ENCODE assay signal across 19 cellular contexts in genomic region chr3:102466001-102466400, GRCh38. TPM values are rescaled to one million over a fixed set of nuclear protein-coding genes. Genes with fewer than 3 reads are reported as not detected.
DNase-seq lines count a peak whose midpoint lies in the region; ATAC-seq and TF ChIP-seq lines count a peak whose summit lies in the region.
"Had no signal": no experiment of that assay in that cellular context is flagged by ENCODE, and none has a peak within 500 bp of the region (broad histone marks: within the 10 kb centered on the region; RNA-seq: fewer than 3 reads in every experiment).

No MANE protein-coding gene starts in this region.

- H3K27ac Mint-ChIP-seq in WTC11 (no peak overlapping the region), nephron (no peak overlapping the region)
- no peak overlapping the region for H3K27ac Mint-ChIP-seq in stimulated activated naive B cell treated with anti-CD40 and anti-IgM and Interleukin-4, amounts not matched to agents 10 μg/mL and 1 μg/mL and 100 μg/mL, for 72 hours
- H3K27ac Mint-ChIP-seq: activated CD4-positive, alpha-beta memory T cell treated with anti-CD3 and anti-CD28 coated beads for 36 hours; activated T-helper 2 cell treated with anti-CD3 and anti-CD28 coated beads, Interferon-gamma antibody, Interleukin-2, Interleukin-4, amounts not matched to agents 10 μg/mL and 5 μg/mL and 100 μg/mL, durations not matched to agents 14 hours and 24 hours and 36 hours; CD4-positive, alpha-beta T cell had no signal

- CTCF ChIA-PET in WTC11 (lab: Charles Lee): interaction anchor here (1.1 to 1.7 kb wide), 3 partner anchors 64 to 237 kb away, joined by 3 to 8 read pairs (median 3); no protein-coding TSS in a partner anchor

- no peaks in the 10 kb centered on the region for H3K4me1 Mint-ChIP-seq in WTC11
- H3K4me1 Mint-ChIP-seq in nephron: no peaks in the 10 kb centered on the region
- H3K4me1 Mint-ChIP-seq in stimulated activated naive B cell treated with anti-CD40 and anti-IgM and Interleukin-4, amounts not matched to agents 10 μg/mL and 1 μg/mL and 100 μg/mL, for 72 hours: no peaks in the 10 kb centered on the region

- no peaks in the 10 kb centered on the region for H3K4me1 ChIP-seq in gastroesophageal sphincter
- H3K4me1 ChIP-seq: upper lobe of left lung had no signal

- H3K36me3 ChIP-seq in H7 (replicated peaks; ENCODE audit: control insufficient read depth, insufficient read depth, low read length) (no peaks in the 10 kb centered on the region), gastroesophageal sphincter (no peaks in the 10 kb centered on the region)
- H3K36me3 ChIP-seq: upper lobe of left lung had no signal

- H3K36me3 Mint-ChIP-seq in WTC11 (no peaks in the 10 kb centered on the region), nephron (ENCODE audit: low read depth) (no peaks in the 10 kb centered on the region)
- H3K36me3 Mint-ChIP-seq in stimulated activated naive B cell treated with anti-CD40 and anti-IgM and Interleukin-4, amounts not matched to agents 10 μg/mL and 1 μg/mL and 100 μg/mL, for 72 hours: no peaks in the 10 kb centered on the region
- H3K36me3 Mint-ChIP-seq: activated CD4-positive, alpha-beta memory T cell treated with anti-CD3 and anti-CD28 coated beads for 36 hours had no signal

- H3K27me3 Mint-ChIP-seq in WTC11 (ENCODE audit: low read depth): no peaks in the 10 kb centered on the region
- H3K27me3 Mint-ChIP-seq in nephron (ENCODE audit: low read depth): no peaks in the 10 kb centered on the region
- H3K27me3 Mint-ChIP-seq in stimulated activated naive B cell treated with anti-CD40 and anti-IgM and Interleukin-4, amounts not matched to agents 10 μg/mL and 1 μg/mL and 100 μg/mL, for 72 hours: peaks cover 13% of the 10 kb centered on the region in 2 donors

- 43 to 62% methylated on average over 1 of the region's 1 CpG for WGBS in gastroesophageal sphincter (ENCODE audit: low coverage in 1 of 2), 2 donors

- H3K4me3 ChIP-seq in H7 (ENCODE audit: insufficient read depth, low read depth, low read length) (no peak overlapping the region), gastroesophageal sphincter (no peak overlapping the region)
- H3K4me3 ChIP-seq: upper lobe of left lung had no signal

- H3K27ac ChIP-seq in gastroesophageal sphincter: no peak overlapping the region
- H3K27ac ChIP-seq: upper lobe of left lung had no signal

- H3K27me3 ChIP-seq in H7 (ENCODE audit: control insufficient read depth, insufficient read depth, low read length) (no peaks in the 10 kb centered on the region), gastroesophageal sphincter (no peaks in the 10 kb centered on the region)
- H3K27me3 ChIP-seq: upper lobe of left lung had no signal

- no peaks in the 10 kb centered on the region for H3K9me3 ChIP-seq in gastroesophageal sphincter
- H3K9me3 ChIP-seq: upper lobe of left lung had no signal

- peak; percentile 52 for ATAC-seq in WTC11
- ATAC-seq in stimulated activated naive B cell treated with anti-CD40 and anti-IgM and Interleukin-4, amounts not matched to agents 10 μg/mL and 1 μg/mL and 100 μg/mL, for 72 hours (replicated peaks): no peak
- ATAC-seq in GM21717 (IDR thresholded peaks at IDR 0.05; ENCODE audit: unreplicated experiment): no peak
- ATAC-seq in gastroesophageal sphincter: no peak

- H3K4me3 Mint-ChIP-seq in WTC11 (no peak overlapping the region), nephron (no peak overlapping the region)
- no peak overlapping the region for H3K4me3 Mint-ChIP-seq in stimulated activated naive B cell treated with anti-CD40 and anti-IgM and Interleukin-4, amounts not matched to agents 10 μg/mL and 1 μg/mL and 100 μg/mL, for 72 hours
- H3K4me3 Mint-ChIP-seq: activated CD4-positive, alpha-beta memory T cell treated with anti-CD3 and anti-CD28 coated beads for 36 hours; CD4-positive, alpha-beta T cell had no signal

- no peak for TF ChIP-seq EP300 in gastroesophageal sphincter (IDR thresholded peaks at IDR 0.05)

- H3K9me3 Mint-ChIP-seq in WTC11 (no peaks in the 10 kb centered on the region), nephron (no peaks in the 10 kb centered on the region)
- no peaks in the 10 kb centered on the region for H3K9me3 Mint-ChIP-seq in stimulated activated naive B cell treated with anti-CD40 and anti-IgM and Interleukin-4, amounts not matched to agents 10 μg/mL and 1 μg/mL and 100 μg/mL, for 72 hours
- H3K9me3 Mint-ChIP-seq: activated CD4-positive, alpha-beta memory T cell treated with anti-CD3 and anti-CD28 coated beads for 36 hours; activated T-helper 2 cell treated with anti-CD3 and anti-CD28 coated beads, Interferon-gamma antibody, Interleukin-2, Interleukin-4, amounts not matched to agents 10 μg/mL and 5 μg/mL and 100 μg/mL, durations not matched to agents 14 hours and 24 hours and 36 hours; CD4-positive, alpha-beta T cell had no signal

- TF ChIP-seq CTCF in WTC11 (IDR thresholded peaks at IDR 0.05): no peak
- peak in 2 of 3 experiments; percentile 21 to 32 for TF ChIP-seq CTCF in nephron (IDR thresholded peaks at IDR 0.05; ENCODE audit: unreplicated experiment in 3 of 3)
- no peak for TF ChIP-seq CTCF in gastroesophageal sphincter (IDR thresholded peaks at IDR 0.05)

- peak; percentile 5 for DNase-seq in H7
- DNase-seq in NCI-H69 (lab: John Stamatoyannopoulos, UW): peak; percentile 45
- DNase-seq in WTC11 (ENCODE audit: low spot score): no peak
- DNase-seq in stimulated activated naive B cell treated with anti-CD40 and anti-IgM and Interleukin-4, amounts not matched to agents 10 μg/mL and 1 μg/mL and 100 μg/mL, for 72 hours: no peak
- DNase-seq: activated CD4-positive, alpha-beta memory T cell treated with anti-CD3 and anti-CD28 coated beads for 36 hours; anterior cingulate cortex; CD4-positive, alpha-beta T cell; GDM1; mesenchymal stem cell; NCI-H510A treated with DMSO at 0.1 percent for 48 hours; SHP77 treated with DMSO at 0.1 percent for 48 hours; stimulated activated naive CD4-positive, alpha-beta T cell; upper lobe of left lung had no signal

- TF ChIP-seq POLR2A in gastroesophageal sphincter (IDR thresholded peaks at IDR 0.05): no peak

- POLR2A ChIA-PET in WTC11 (lab: Charles Lee): no interaction called here

TF ChIP-seq in WTC11, 78 proteins besides CTCF, POLR2A, EP300 and RAD21:
- no peak for TF ChIP-seq CREB1 (CRISPR knock-in tag; IDR thresholded peaks at IDR 0.05)
- TF ChIP-seq ZNF317 (CRISPR knock-in tag; IDR thresholded peaks at IDR 0.05; ENCODE audit: borderline replicate concordance, low read depth): no peak
- no peak for TF ChIP-seq ELF4 (CRISPR knock-in tag; IDR thresholded peaks at IDR 0.05; ENCODE audit: low read depth)
- TF ChIP-seq ERG (CRISPR knock-in tag; IDR thresholded peaks at IDR 0.05): no peak
- TF ChIP-seq FOXJ3 (CRISPR knock-in tag; IDR thresholded peaks at IDR 0.05; ENCODE audit: borderline replicate concordance): no peak

RNA-seq across cellular contexts. Expression of gene ZPLD1, which starts 31.2 kb away (rescaled TPM):
- not detected in 2 replicates for total RNA-seq in H7 (2014; rRNA removed; shearing (Covaris generic))
- not detected in 3 replicates for total RNA-seq in WTC11 (2021)
- total RNA-seq in gastroesophageal sphincter: under 1 TPM in 3 of 4 donors, not detected in 1; 0.15 to 0.47 (median 0.35) TPM
- total RNA-seq: activated CD4-positive, alpha-beta memory T cell treated with anti-CD3 and anti-CD28 coated beads for 36 hours; activated T-helper 2 cell treated with anti-CD3 and anti-CD28 coated beads, Interferon-gamma antibody, Interleukin-2, Interleukin-4, amounts not matched to agents 10 μg/mL and 5 μg/mL and 100 μg/mL, durations not matched to agents 14 hours and 24 hours and 36 hours; CD4-positive, alpha-beta T cell; dermis microvascular lymphatic vessel endothelial cell; skeletal muscle tissue; upper lobe of left lung had no signal

Comparison
In these comparisons a context has a peak if more than half of its experiments do, and no peak if none do; other contexts are left out.
1. DNase-seq: peak in H7 (single experiment) and NCI-H69 (single experiment); none in WTC11 (single experiment) and stimulated activated naive B cell treated with anti-CD40 and anti-IgM and Interleukin-4, amounts not matched to agents 10 μg/mL and 1 μg/mL and 100 μg/mL, for 72 hours (single experiment).
2. CTCF ChIP-seq: peak in nephron (2 of 3); none in WTC11 (single experiment) and gastroesophageal sphincter (0 of 4).